Comparison of ENCODE assay signal across 14 cellular contexts in the genomic region with DNA sequence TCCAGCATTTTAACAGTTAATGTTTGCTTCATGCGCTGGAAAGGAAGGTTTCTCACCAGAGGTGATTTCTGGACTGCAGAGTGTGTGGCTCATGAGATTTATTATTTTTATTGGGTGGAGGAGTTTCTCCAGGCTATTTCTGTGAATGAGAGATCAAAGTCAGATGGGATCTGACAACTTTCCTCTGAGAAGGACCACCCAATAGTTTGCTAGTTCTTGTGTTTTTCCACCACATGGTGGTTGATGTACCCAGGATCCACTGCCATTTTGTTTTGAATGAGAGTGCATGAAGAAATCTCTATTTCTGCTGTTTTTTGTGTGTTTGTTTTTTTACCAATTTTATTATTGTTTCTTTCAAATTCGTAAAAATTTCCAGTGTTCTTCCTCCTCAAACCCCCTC.
DNase-seq lines count a peak whose midpoint lies in the region; ATAC-seq and TF ChIP-seq lines count a peak whose summit lies in the region.
"Had no signal": no experiment of that assay in that cellular context is flagged by ENCODE, and none has a peak within 500 bp of the region (broad histone marks: within the 10 kb centered on the region; RNA-seq: fewer than 3 reads in every experiment).

No MANE protein-coding gene starts in this region.

- POLR2A ChIA-PET in HEK293T (lab: Yijun Ruan, JAX) = no interaction called here
- POLR2A ChIA-PET in WTC11 (lab: Charles Lee) = no interaction called here

- intact Hi-C loops in head of caudate nucleus (cut with DNase I) = no loop called here

- CTCF ChIA-PET in HEK293T (lab: Yijun Ruan, JAX) = no interaction called here
- CTCF ChIA-PET in WTC11 (lab: Charles Lee) = no interaction called here

- H3K36me3 Mint-ChIP-seq in WTC11 (peaks cover 25% of the 10 kb centered on the region), type B pancreatic cell (peaks cover 14% of the 10 kb centered on the region)

- H3K27me3 Mint-ChIP-seq in WTC11 (ENCODE audit: low read depth) = no peaks in the 10 kb centered on the region
- no peaks in the 10 kb centered on the region for H3K27me3 Mint-ChIP-seq in type B pancreatic cell
- H3K27me3 Mint-ChIP-seq: B cell had no signal

- TF ChIP-seq CTCF in WTC11 (IDR thresholded peaks at IDR 0.05) (no peak), type B pancreatic cell (conservative IDR thresholded peaks at IDR 0.05) (no peak)

- DNase-seq in HEK293T (ENCODE audit: extremely low spot score) = no peak
- no peak for DNase-seq in WTC11 (ENCODE audit: low spot score)
- DNase-seq in left kidney (ENCODE audit: low read depth, low spot score) = peak; percentile 81
- DNase-seq in type B pancreatic cell (ENCODE audit: extremely low spot score, unreplicated experiment) = no peak
- no peak for DNase-seq in UCSD-AML1 (lab: John Stamatoyannopoulos, UW; ENCODE audit: unreplicated experiment)
- DNase-seq in head of caudate nucleus = no peak
- DNase-seq: Calu3; CD8-positive, alpha-beta T cell; DMS79 treated with DMSO at 0.1 percent for 48 hours; GF-D8; HCEC 1CT; HFFc6 had no signal

- no peak overlapping the region for H3K4me3 Mint-ChIP-seq in WTC11
- peak overlapping the region; percentile 31 for H3K4me3 Mint-ChIP-seq in type B pancreatic cell
- H3K4me3 Mint-ChIP-seq: B cell; CD8-positive, alpha-beta T cell; GM23338; HFFc6 had no signal

- no peak for ATAC-seq in WTC11
- ATAC-seq: CD8-positive, alpha-beta T cell; GM23338 had no signal

- peaks cover 23% of the 10 kb centered on the region for H3K4me1 Mint-ChIP-seq in WTC11
- peaks cover 5% of the 10 kb centered on the region for H3K4me1 Mint-ChIP-seq in type B pancreatic cell (ENCODE audit: unreplicated experiment)
- H3K4me1 Mint-ChIP-seq: B cell had no signal

- H3K9me3 Mint-ChIP-seq in WTC11 (peaks cover 32% of the 10 kb centered on the region), type B pancreatic cell (peaks cover 7% of the 10 kb centered on the region)

- 0 out of 2 replicates have a peak overlapping the region, but pooled peaks have one; percentile 13 for H3K27ac Mint-ChIP-seq in WTC11
- H3K27ac Mint-ChIP-seq in type B pancreatic cell = peak overlapping the region; percentile 15
- H3K27ac Mint-ChIP-seq: B cell; CD8-positive, alpha-beta T cell; HFFc6 had no signal

TF ChIP-seq in HEK293T, 16 proteins besides CTCF, POLR2A, EP300 and RAD21:
- TF ChIP-seq L3MBTL2 (conservative IDR thresholded peaks at IDR 0.05) (0 out of 2 replicates have a peak, but pooled peaks have one; percentile 19), BHLHE40 (IDR thresholded peaks at IDR 0.05; ENCODE audit: borderline replicate concordance) (no peak)

TF ChIP-seq in WTC11, 78 proteins besides CTCF, POLR2A, EP300 and RAD21:
- no peak for TF ChIP-seq ZNF317 (CRISPR knock-in tag; IDR thresholded peaks at IDR 0.05; ENCODE audit: borderline replicate concordance, low read depth)
- TF ChIP-seq ATF1 (CRISPR knock-in tag; IDR thresholded peaks at IDR 0.05) = no peak
- TF ChIP-seq, protein P1, sequence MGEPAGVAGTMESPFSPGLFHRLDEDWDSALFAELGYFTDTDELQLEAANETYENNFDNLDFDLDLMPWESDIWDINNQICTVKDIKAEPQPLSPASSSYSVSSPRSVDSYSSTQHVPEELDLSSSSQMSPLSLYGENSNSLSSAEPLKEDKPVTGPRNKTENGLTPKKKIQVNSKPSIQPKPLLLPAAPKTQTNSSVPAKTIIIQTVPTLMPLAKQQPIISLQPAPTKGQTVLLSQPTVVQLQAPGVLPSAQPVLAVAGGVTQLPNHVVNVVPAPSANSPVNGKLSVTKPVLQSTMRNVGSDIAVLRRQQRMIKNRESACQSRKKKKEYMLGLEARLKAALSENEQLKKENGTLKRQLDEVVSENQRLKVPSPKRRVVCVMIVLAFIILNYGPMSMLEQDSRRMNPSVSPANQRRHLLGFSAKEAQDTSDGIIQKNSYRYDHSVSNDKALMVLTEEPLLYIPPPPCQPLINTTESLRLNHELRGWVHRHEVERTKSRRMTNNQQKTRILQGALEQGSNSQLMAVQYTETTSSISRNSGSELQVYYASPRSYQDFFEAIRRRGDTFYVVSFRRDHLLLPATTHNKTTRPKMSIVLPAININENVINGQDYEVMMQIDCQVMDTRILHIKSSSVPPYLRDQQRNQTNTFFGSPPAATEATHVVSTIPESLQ (CRISPR knock-in tag; IDR thresholded peaks at IDR 0.05) = no peak
- no peak for TF ChIP-seq ESRRA (CRISPR knock-in tag; IDR thresholded peaks at IDR 0.05; ENCODE audit: borderline replicate concordance)
- no peak for TF ChIP-seq SMAD4 (CRISPR knock-in tag; IDR thresholded peaks at IDR 0.05)
- TF ChIP-seq ZNF263 (CRISPR knock-in tag; IDR thresholded peaks at IDR 0.05; ENCODE audit: low read depth) = no peak
- no peak for TF ChIP-seq TEAD4 (CRISPR knock-in tag; IDR thresholded peaks at IDR 0.05)
- TF ChIP-seq, protein P2, sequence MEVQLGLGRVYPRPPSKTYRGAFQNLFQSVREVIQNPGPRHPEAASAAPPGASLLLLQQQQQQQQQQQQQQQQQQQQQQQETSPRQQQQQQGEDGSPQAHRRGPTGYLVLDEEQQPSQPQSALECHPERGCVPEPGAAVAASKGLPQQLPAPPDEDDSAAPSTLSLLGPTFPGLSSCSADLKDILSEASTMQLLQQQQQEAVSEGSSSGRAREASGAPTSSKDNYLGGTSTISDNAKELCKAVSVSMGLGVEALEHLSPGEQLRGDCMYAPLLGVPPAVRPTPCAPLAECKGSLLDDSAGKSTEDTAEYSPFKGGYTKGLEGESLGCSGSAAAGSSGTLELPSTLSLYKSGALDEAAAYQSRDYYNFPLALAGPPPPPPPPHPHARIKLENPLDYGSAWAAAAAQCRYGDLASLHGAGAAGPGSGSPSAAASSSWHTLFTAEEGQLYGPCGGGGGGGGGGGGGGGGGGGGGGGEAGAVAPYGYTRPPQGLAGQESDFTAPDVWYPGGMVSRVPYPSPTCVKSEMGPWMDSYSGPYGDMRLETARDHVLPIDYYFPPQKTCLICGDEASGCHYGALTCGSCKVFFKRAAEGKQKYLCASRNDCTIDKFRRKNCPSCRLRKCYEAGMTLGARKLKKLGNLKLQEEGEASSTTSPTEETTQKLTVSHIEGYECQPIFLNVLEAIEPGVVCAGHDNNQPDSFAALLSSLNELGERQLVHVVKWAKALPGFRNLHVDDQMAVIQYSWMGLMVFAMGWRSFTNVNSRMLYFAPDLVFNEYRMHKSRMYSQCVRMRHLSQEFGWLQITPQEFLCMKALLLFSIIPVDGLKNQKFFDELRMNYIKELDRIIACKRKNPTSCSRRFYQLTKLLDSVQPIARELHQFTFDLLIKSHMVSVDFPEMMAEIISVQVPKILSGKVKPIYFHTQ (CRISPR knock-in tag; IDR thresholded peaks at IDR 0.05) = no peak
- TF ChIP-seq NR3C1 (CRISPR knock-in tag; conservative IDR thresholded peaks at IDR 0.05; ENCODE audit: low read depth) = no peak
- TF ChIP-seq, protein P3, sequence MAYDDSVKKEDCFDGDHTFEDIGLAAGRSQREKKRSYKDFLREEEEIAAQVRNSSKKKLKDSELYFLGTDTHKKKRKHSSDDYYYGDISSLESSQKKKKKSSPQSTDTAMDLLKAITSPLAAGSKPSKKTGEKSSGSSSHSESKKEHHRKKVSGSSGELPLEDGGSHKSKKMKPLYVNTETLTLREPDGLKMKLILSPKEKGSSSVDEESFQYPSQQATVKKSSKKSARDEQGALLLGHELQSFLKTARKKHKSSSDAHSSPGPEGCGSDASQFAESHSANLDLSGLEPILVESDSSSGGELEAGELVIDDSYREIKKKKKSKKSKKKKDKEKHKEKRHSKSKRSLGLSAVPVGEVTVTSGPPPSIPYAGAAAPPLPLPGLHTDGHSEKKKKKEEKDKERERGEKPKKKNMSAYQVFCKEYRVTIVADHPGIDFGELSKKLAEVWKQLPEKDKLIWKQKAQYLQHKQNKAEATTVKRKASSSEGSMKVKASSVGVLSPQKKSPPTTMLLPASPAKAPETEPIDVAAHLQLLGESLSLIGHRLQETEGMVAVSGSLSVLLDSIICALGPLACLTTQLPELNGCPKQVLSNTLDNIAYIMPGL (CRISPR knock-in tag; IDR thresholded peaks at IDR 0.05) = no peak
- TF ChIP-seq ZNF416 (CRISPR knock-in tag; IDR thresholded peaks at IDR 0.05) = no peak
